In genomic region chr1:161132410-161133219, GRCh38 we compare ENCODE assay signal across 8 cellular contexts. TPM values are rescaled to one million over a fixed set of nuclear protein-coding genes. Genes with fewer than 3 reads are reported as not detected.
DNase-seq lines count a peak whose midpoint lies in the region; ATAC-seq, FAIRE-seq and TF ChIP-seq lines count a peak whose summit lies in the region.

DEDD (minus strand) TSS chr1:161132667; CDS start chr1:161124462, 8,205 bp downstream.

- H2AFZ ChIP-seq in OCI-LY3 (ENCODE audit: low read depth, low read length) (peak within 1 kb of the TSS; percentile 88), endothelial cell of umbilical vein (ENCODE audit: low read depth, low read length) (peak within 1 kb of the TSS; percentile 65)

- CTCF ChIA-PET in endothelial cell of umbilical vein (lab: Charles Lee) = interaction anchor here (0.7 to 2.9 kb wide), 11 partner anchors 14 to 298 kb away, joined by 3 to 14 read pairs (median 5); partner anchors contain the start of genes KLHDC9, PPOX and UFC1

- TF ChIP-seq CTCF in OCI-LY3 (IDR thresholded peaks at IDR 0.05; ENCODE audit: low read depth, low read length) (no peak), endothelial cell of umbilical vein (IDR thresholded peaks at IDR 0.05; ENCODE audit: extremely low read depth in 1 of 2, insufficient read depth in 1 of 2, low read depth in 1 of 2, low read length in 2 of 2) (peak; percentile 1 to 4)

- H3K9me3 ChIP-seq in OCI-LY3 (ENCODE audit: insufficient read depth, low read length) (no peaks in the 10 kb centered on the region), endothelial cell of umbilical vein (replicated peaks; ENCODE audit: control insufficient read depth, insufficient read depth, low read length) (no peaks in the 10 kb centered on the region)

- TF ChIP-seq POLR2A in endothelial cell of umbilical vein (IDR thresholded peaks at IDR 0.05; ENCODE audit: low read depth, low read length) = no peak

- peak; percentile 99 for FAIRE-seq in endothelial cell of umbilical vein (lab: Jason Lieb, UNC)

- H3K9ac ChIP-seq in OCI-LY3 (ENCODE audit: low read length) (peak within 1 kb of the TSS; percentile 82), endothelial cell of umbilical vein (replicated peaks; ENCODE audit: extremely low read depth, insufficient read depth, low read length) (peak within 1 kb of the TSS; percentile 90)

- dilution Hi-C loops in endothelial cell of umbilical vein (cut with MboI; ENCODE audit: extremely low pct_ligation_motif_present, low sequenced_read_pairs) = no loop called here

- intact Hi-C loops in endothelial cell of umbilical vein (cut with micrococcal nuclease) = loop anchor here (1.0 kb wide), 1 partner anchor 87 kb away; the partner anchor contains the start of gene USF1

- H3K36me3 ChIP-seq in OCI-LY3 (replicated peaks; ENCODE audit: low read depth, low read length) (peaks cover 25% of the 10 kb centered on the region), endothelial cell of umbilical vein (ENCODE audit: control insufficient read depth in 2 of 2, extremely low read depth in 1 of 2, insufficient read depth in 2 of 2, low read length in 2 of 2) (peaks cover 7 to 10% of the 10 kb centered on the region in 2 experiments)

- ATAC-seq in GM21515 (IDR thresholded peaks at IDR 0.05; ENCODE audit: unreplicated experiment) = peak; percentile 86

- TSS peak; percentile 64 for BruUV-seq in endothelial cell of umbilical vein (replicated peaks; lab: Mats Ljungman, UMichigan)

- DNase-seq in DMS 273 (lab: John Stamatoyannopoulos, UW; ENCODE audit: unreplicated experiment) (peak; percentile 98), HuH-7 (ENCODE audit: low spot score) (peak; percentile 85), endothelial cell of umbilical vein (ENCODE audit: low read depth, low spot score) (peak; percentile 97), middle frontal gyrus (ENCODE audit: extremely low spot score, low spot score) (peak; percentile 92)
- peak; percentile 92 for DNase-seq in activated CD8-positive, alpha-beta memory T cell treated with anti-CD3 and anti-CD28 coated beads, Interleukin-2, amount 50 U/mL, for 48 hours
- peak; percentile 57 to 77 for DNase-seq in stimulated activated CD8-positive, alpha-beta memory T cell treated with anti-CD3 and anti-CD28 coated beads, Interleukin-4, amount 100 ng/mL, for 1 hour (ENCODE audit: low read depth in 2 of 2, low spot score in 1 of 2)

- peaks cover 42% of the 10 kb centered on the region for H3K79me2 ChIP-seq in OCI-LY3 (ENCODE audit: low read length)
- peaks cover 57% of the 10 kb centered on the region for H3K79me2 ChIP-seq in endothelial cell of umbilical vein (ENCODE audit: control insufficient read depth, insufficient read depth, low read length)

- H3K27me3 ChIP-seq in OCI-LY3 (ENCODE audit: low read depth, low read length) (no peaks in the 10 kb centered on the region), endothelial cell of umbilical vein (ENCODE audit: control insufficient read depth in 2 of 2, insufficient read depth in 2 of 2, low read length in 2 of 2) (no peaks in the 10 kb centered on the region)

- H3K27ac ChIP-seq in OCI-LY3 (ENCODE audit: low read length) (peak within 1 kb of the TSS; percentile 68), endothelial cell of umbilical vein (ENCODE audit: insufficient read depth, low read depth, low read length) (peak within 1 kb of the TSS; percentile 85)

- POLR2A ChIA-PET in endothelial cell of umbilical vein (lab: Charles Lee) = interaction anchor here (0.6 to 2.8 kb wide), 6 partner anchors 12 to 138 kb away, joined by 4 to 11 read pairs (median 8); partner anchors contain the start of genes NIT1, PFDN2 and UFC1

- H4K20me1 ChIP-seq in OCI-LY3 (ENCODE audit: insufficient read depth, low read length) = 0 out of 2 replicates have a peak, but pooled peaks cover 5% of the 10 kb centered on the region
- no peaks in the 10 kb centered on the region for H4K20me1 ChIP-seq in endothelial cell of umbilical vein (replicated peaks; ENCODE audit: control insufficient read depth, extremely low read depth, insufficient read depth, low read length)

- H3K4me2 ChIP-seq in OCI-LY3 (ENCODE audit: low read length) = peak within 1 kb of the TSS; percentile 95
- peak within 1 kb of the TSS; percentile 80 for H3K4me2 ChIP-seq in endothelial cell of umbilical vein (ENCODE audit: insufficient read depth, low read length)

- H3K4me1 ChIP-seq in OCI-LY3 (ENCODE audit: low read length) (peaks cover 15% of the 10 kb centered on the region), endothelial cell of umbilical vein (ENCODE audit: control insufficient read depth, extremely low read depth, insufficient read depth, low read length) (peaks cover 26% of the 10 kb centered on the region)

- no peaks in the 10 kb centered on the region for H3K9me1 ChIP-seq in endothelial cell of umbilical vein (replicated peaks; ENCODE audit: control insufficient read depth, extremely low read depth, insufficient read depth, low read length)

- peak within 1 kb of the TSS; percentile 88 for H3K4me3 ChIP-seq in OCI-LY3 (ENCODE audit: low read length)
- H3K4me3 ChIP-seq in endothelial cell of umbilical vein (replicated peaks in 1 of 3; ENCODE audit: insufficient read depth in 1 of 3, low read depth in 1 of 3, low read length in 3 of 3) = peak within 1 kb of the TSS; percentile 90 to 100 (median 94)

TF ChIP-seq in endothelial cell of umbilical vein, 7 proteins besides CTCF, POLR2A, EP300 and RAD21:
- TF ChIP-seq JUN (IDR thresholded peaks at IDR 0.05; ENCODE audit: borderline replicate concordance, insufficient read depth, insufficient read length, low read depth) (peak; percentile 33), MAX (IDR thresholded peaks at IDR 0.05; ENCODE audit: insufficient read depth, insufficient read length) (no peak), POLR2AphosphoS5 (IDR thresholded peaks at IDR 0.05; ENCODE audit: insufficient read depth, low read depth, low read length) (peak; percentile 23), EZH2 (IDR thresholded peaks at IDR 0.05; ENCODE audit: borderline replicate concordance, low read depth, low read length, severe bottlenecking) (no peak), GATA2 (IDR thresholded peaks at IDR 0.05; ENCODE audit: insufficient read depth, insufficient read length, low read depth, low read length) (no peak), MYC (IDR thresholded peaks at IDR 0.05; ENCODE audit: low read depth, low read length) (no peak), FOS (IDR thresholded peaks at IDR 0.05; ENCODE audit: borderline replicate concordance, insufficient read depth, low read length) (peak; percentile 64)
TF ChIP-seq in endothelial cell of umbilical vein: peak in this region for 3.

RNA-seq across cellular contexts. Expression of gene DEDD, which starts in this region (rescaled TPM):
- total RNA-seq in endothelial cell of umbilical vein = 50.2 and 54.9 TPM in 2 replicates
- 78.3 and 81.8 TPM in 2 replicates for polyA plus RNA-seq in endothelial cell of umbilical vein
- polyA plus RNA-seq in endothelial cell of umbilical vein (2011; cell fraction: cytosol; rRNA removed) = 68.5 and 69.2 TPM in 2 replicates
- polyA plus RNA-seq in endothelial cell of umbilical vein (2011; cell fraction: nucleus; rRNA removed) = 62.1 and 68.5 TPM in 2 replicates
- 36.7 and 46.4 TPM in 2 replicates for polyA plus RNA-seq in endothelial cell of umbilical vein (2012)
- 118 and 132 TPM in 2 replicates for polyA minus RNA-seq in endothelial cell of umbilical vein
- 18.5 TPM for polyA minus RNA-seq in endothelial cell of umbilical vein (2011; cell fraction: cytosol; rRNA and poly(A)+ RNA removed)
- 21.3 and 24.1 TPM in 2 replicates for polyA minus RNA-seq in endothelial cell of umbilical vein (2011; cell fraction: nucleus; rRNA and poly(A)+ RNA removed)

Comparison
In these comparisons a context has a peak if more than half of its experiments do, and no peak if none do; other contexts are left out.
1. Peak in every context shown above with its lines: DNase-seq, ATAC-seq, H3K4me3 ChIP-seq and H3K27ac ChIP-seq.